In genomic region chr12:28144059-28144458, GRCh38 we compare ENCODE assay signal across 16 cellular contexts. TPM values are rescaled to one million over a fixed set of nuclear protein-coding genes. Genes with fewer than 3 reads are reported as not detected.
DNase-seq lines count a peak whose midpoint lies in the region; ATAC-seq, FAIRE-seq and TF ChIP-seq lines count a peak whose summit lies in the region.
"Had no signal": no experiment of that assay in that cellular context is flagged by ENCODE, and none has a peak within 500 bp of the region (broad histone marks: within the 10 kb centered on the region; RNA-seq: fewer than 3 reads in every experiment).

No MANE protein-coding gene starts in this region.

- in situ Hi-C loops in K562 (cut with MboI), result no loop called here

- H3K18ac ChIP-seq in trophoblast cell (ENCODE audit: low read length), result no peak overlapping the region

- H2BK12ac ChIP-seq in trophoblast cell (ENCODE audit: low read length), result no peak overlapping the region

- ATAC-seq in K562, result peak; percentile 62
- ATAC-seq: HCT116, HepG2 had no signal

- H3K4ac ChIP-seq in trophoblast cell (ENCODE audit: low read depth, low read length), result no peak overlapping the region

- no peaks in the 10 kb centered on the region for H3K9me1 ChIP-seq in K562 (ENCODE audit: control insufficient read depth, insufficient read depth, low read length)

- H3K14ac ChIP-seq in trophoblast cell (ENCODE audit: low read length), result no peak overlapping the region

- H3K4me2 ChIP-seq in K562 (ENCODE audit: insufficient read depth, low read length), result peak overlapping the region; percentile 43; the same call in 1 of the 2 replicates
- H3K4me2 ChIP-seq in trophoblast cell (ENCODE audit: low read length), result no peak overlapping the region

- H3K36me3 ChIP-seq in K562 (ENCODE audit: control insufficient read depth, insufficient read depth, low read length) (no peaks in the 10 kb centered on the region), trophoblast cell (ENCODE audit: control insufficient read depth in 1 of 2, insufficient read depth in 2 of 2, low read length in 2 of 2) (no peaks in the 10 kb centered on the region)

- no peak for DNase-seq in HTR-8/SVneo (ENCODE audit: insufficient read length, low spot score)
- DNase-seq in K562 (ENCODE audit: extremely low read depth in 1 of 4, low spot score in 3 of 4), result peak in 2 of 4 experiments; percentile 40 to 60
- DNase-seq in trophoblast cell, result peak; percentile 53 to 62
- DNase-seq in HEK293T (ENCODE audit: extremely low spot score), result no peak
- DNase-seq in HUDEP-2 (lab: John Stamatoyannopoulos, UW; ENCODE audit: unreplicated experiment in 76 of 76), result no peak
- no peak for DNase-seq in T-helper 9 cell
- DNase-seq in midbrain (lab: John Stamatoyannopoulos, UW), result no peak
- DNase-seq: C1 segment of cervical spinal cord; CD4-positive, alpha-beta T cell; DMS79 had no signal

- H2AK5ac ChIP-seq in trophoblast cell (ENCODE audit: low read length), result no peak overlapping the region

- H3K23ac ChIP-seq in trophoblast cell (ENCODE audit: low read length), result no peak overlapping the region

- no TSS peak for BruUV-seq in K562 (replicated peaks; lab: Mats Ljungman, UMichigan)

- peak overlapping the region in 1 of 2 experiments; percentile 6; a peak in 2 of 4 replicates for H3K9ac ChIP-seq in K562 (ENCODE audit: insufficient read depth in 1 of 2, low read depth in 2 of 2, low read length in 2 of 2)
- no peak overlapping the region for H3K9ac ChIP-seq in trophoblast cell (ENCODE audit: low read length)

- H4K91ac ChIP-seq in trophoblast cell (ENCODE audit: low read depth, low read length), result no peak overlapping the region

- H2BK5ac ChIP-seq in trophoblast cell (ENCODE audit: low read depth, low read length, poor library complexity), result no peak overlapping the region

- FAIRE-seq in HTR-8/SVneo (lab: Jason Lieb, UNC) (peak; percentile 80), K562 (lab: Jason Lieb, UNC) (peak; percentile 81)
- FAIRE-seq: A204.1, GM12892, GM19239, H54, HepG2 had no signal

- no peaks in the 10 kb centered on the region for H3K79me1 ChIP-seq in trophoblast cell (ENCODE audit: low read length)

- no peak for TF ChIP-seq RAD21 in K562 (CRISPR knock-in tag; conservative IDR thresholded peaks at IDR 0.05 in 1 of 2, IDR thresholded peaks at IDR 0.05 in 1 of 2)

- H4K20me1 ChIP-seq in K562 (replicated peaks; ENCODE audit: control insufficient read depth, insufficient read depth, low read length), result no peaks in the 10 kb centered on the region

- no peak for TF ChIP-seq CTCF in K562 (IDR thresholded peaks at IDR 0.05 in 2 of 3, conservative IDR thresholded peaks at IDR 0.05 in 1 of 3; ENCODE audit: insufficient read depth in 2 of 3, low read depth in 1 of 3, low read length in 3 of 3)

- POLR2A ChIA-PET in K562 (lab: Yijun Ruan, JAX), result interaction anchor here (0.9 kb wide), 1 partner anchor 12 kb away, joined by 4 read pairs; no protein-coding TSS in a partner anchor
- POLR2A ChIA-PET in HEK293T (lab: Yijun Ruan, JAX), result no interaction called here

- H3K27me3 ChIP-seq in K562 (ENCODE audit: control insufficient read depth in 2 of 2, insufficient read depth in 2 of 2, low read length in 2 of 2) (no peaks in the 10 kb centered on the region), trophoblast cell (ENCODE audit: insufficient read depth, low read length) (no peaks in the 10 kb centered on the region)

- 19% methylated on average over 8 of the region's 8 CpGs for WGBS in K562 (ENCODE audit: insufficient coverage, low coverage, missing lambda C conversion rate)
- WGBS in trophoblast cell (ENCODE audit: extremely low coverage, insufficient coverage, insufficient read length), result no CpG with 5 or more reads among the region's 8 CpGs

- no peak overlapping the region for H3K4me3 ChIP-seq in K562
- no peak overlapping the region for H3K4me3 ChIP-seq in trophoblast cell (ENCODE audit: low read depth, low read length)

- H2BK120ac ChIP-seq in trophoblast cell (ENCODE audit: insufficient read depth, low read length, poor library complexity), result no peak overlapping the region

- H3K4me1 ChIP-seq in K562 (replicated peaks in 1 of 2; ENCODE audit: control insufficient read depth in 2 of 2, insufficient read depth in 2 of 2, low read length in 2 of 2), result peaks cover 2 to 19% of the 10 kb centered on the region in 2 experiments; a peak in 4 of 5 replicates
- H3K4me1 ChIP-seq in trophoblast cell (ENCODE audit: control insufficient read depth in 1 of 2, insufficient read depth in 2 of 2, low read length in 2 of 2), result no peaks in the 10 kb centered on the region

- intact Hi-C loops in K562 (cut with micrococcal nuclease), result no loop called here

- H2AFZ ChIP-seq in K562 (ENCODE audit: low read depth, low read length) (peak overlapping the region; percentile 95), trophoblast cell (ENCODE audit: insufficient read depth, low read length, poor library complexity) (no peak overlapping the region)

- TF ChIP-seq POLR2A in K562 (conservative IDR thresholded peaks at IDR 0.05), result no peak

- peak overlapping the region; percentile 42; the same call in 2 of the 3 replicates for H3K27ac ChIP-seq in K562 (ENCODE audit: extremely low read depth, low read depth, low read length)
- no peak overlapping the region for H3K27ac ChIP-seq in trophoblast cell (ENCODE audit: low read depth, low read length)

- H3K9me3 ChIP-seq in K562 (replicated peaks; ENCODE audit: control insufficient read depth, insufficient read depth, low read depth, low read length), result no peaks in the 10 kb centered on the region
- no peaks in the 10 kb centered on the region for H3K9me3 ChIP-seq in trophoblast cell (ENCODE audit: insufficient read depth, low read depth, low read length)

- no peak for TF ChIP-seq EP300 in K562 (IDR thresholded peaks at IDR 0.05; ENCODE audit: low read length)

- H3K79me2 ChIP-seq in K562 (ENCODE audit: control insufficient read depth, insufficient read depth, low read length), result no peaks in the 10 kb centered on the region
- no peaks in the 10 kb centered on the region for H3K79me2 ChIP-seq in trophoblast cell (ENCODE audit: control insufficient read depth, insufficient read depth, low read length, poor library complexity)

- no peak overlapping the region for H4K8ac ChIP-seq in trophoblast cell (ENCODE audit: low read depth, low read length)

- H4K12ac ChIP-seq in trophoblast cell (ENCODE audit: low read depth, low read length), result no peak overlapping the region

- CTCF ChIA-PET in K562 (lab: Yijun Ruan, JAX; ENCODE audit: low intra/inter-chr PET ratio), result no interaction called here
- CTCF ChIA-PET in HEK293T (lab: Yijun Ruan, JAX), result no interaction called here

TF ChIP-seq in HEK293T, 16 proteins besides CTCF, POLR2A, EP300 and RAD21:
- TF ChIP-seq PKNOX1 (IDR thresholded peaks at IDR 0.05), result no peak
- no peak for TF ChIP-seq SUZ12 (IDR thresholded peaks at IDR 0.05)
- no peak for TF ChIP-seq ARNT (IDR thresholded peaks at IDR 0.05)
- no peak for TF ChIP-seq FOXA1 (IDR thresholded peaks at IDR 0.05)
TF ChIP-seq in HEK293T: peak in this region for 0.

RNA-seq across cellular contexts. Expression of gene CCDC91, which starts 46.2 kb away (rescaled TPM):
- total RNA-seq in K562 (2011; cell fraction: chromatin; rRNA removed; ENCODE audit: low replicate concordance), result 24.0 and 53.4 TPM in 2 replicates
- 11.8 and 13.6 TPM in 2 replicates for total RNA-seq in K562 (2011; cell fraction: nucleolus; rRNA removed)
- 19.7 and 26.5 TPM in 2 replicates for total RNA-seq in K562 (2011; cell fraction: nucleoplasm; rRNA removed)
- total RNA-seq in K562 (2014; rRNA removed), result 21.4 and 26.3 TPM in 2 replicates
- total RNA-seq in K562 (2014; rRNA removed; fragmentation: Illumina TruSeq; extraction: Trizol), result 29.5 and 38.1 TPM in 2 replicates
- 23.8 and 27.4 TPM in 2 replicates for total RNA-seq in K562 (2015; rRNA removed; fragmentation: Illumina TruSeq; extraction: Trizol)
- 23.9 and 24.3 TPM in 2 replicates for total RNA-seq in K562 (2021)
- polyA plus RNA-seq in K562 (2011; rRNA removed), result 27.3 and 31.1 TPM in 2 replicates
- polyA plus RNA-seq in K562 (2011; cell fraction: cytosol; rRNA removed), result 7.4 and 11.7 TPM in 2 replicates
- 10.4 and 13.7 TPM in 2 replicates for polyA plus RNA-seq in K562 (2011; cell fraction: nucleus; rRNA removed)
- polyA plus RNA-seq in K562 (2012), result 22.1 and 24.8 TPM in 2 replicates
- polyA plus RNA-seq in K562 (2014; fragmentation: Illumina TruSeq; extraction: Trizol), result 24.0 and 30.1 TPM in 2 replicates
- polyA plus RNA-seq in K562 (2014; fragmentation: Nextera tagmentation; extraction: Ambion mirVana), result 10 to 100 TPM; 10.1 to 11.3 TPM
- 20.9 and 23.7 TPM in 2 replicates for polyA plus RNA-seq in K562 (2014; rRNA removed)
- polyA minus RNA-seq in K562 (2011; rRNA and poly(A)+ RNA removed), result 51.1 and 51.5 TPM in 2 replicates
- 21.2 and 22.4 TPM in 2 replicates for polyA minus RNA-seq in K562 (2011; cell fraction: cytosol; rRNA and poly(A)+ RNA removed)
- 35.7 and 63.1 TPM in 2 replicates for polyA minus RNA-seq in K562 (2011; cell fraction: nucleus; rRNA and poly(A)+ RNA removed)
- polyA plus RNA-seq in trophoblast cell (2013), result 12.0 and 13.8 TPM in 2 replicates

Comparison
In these comparisons a context has a peak if more than half of its experiments do, and no peak if none do; other contexts are left out.
1. DNase-seq: peak in trophoblast cell (2 of 2); none in HTR-8/SVneo (single experiment), HEK293T (single experiment), HUDEP-2 (0 of 76), T-helper 9 cell (single experiment) and midbrain (single experiment).